ENCODE assay signal across 20 cellular contexts in the genomic region with DNA sequence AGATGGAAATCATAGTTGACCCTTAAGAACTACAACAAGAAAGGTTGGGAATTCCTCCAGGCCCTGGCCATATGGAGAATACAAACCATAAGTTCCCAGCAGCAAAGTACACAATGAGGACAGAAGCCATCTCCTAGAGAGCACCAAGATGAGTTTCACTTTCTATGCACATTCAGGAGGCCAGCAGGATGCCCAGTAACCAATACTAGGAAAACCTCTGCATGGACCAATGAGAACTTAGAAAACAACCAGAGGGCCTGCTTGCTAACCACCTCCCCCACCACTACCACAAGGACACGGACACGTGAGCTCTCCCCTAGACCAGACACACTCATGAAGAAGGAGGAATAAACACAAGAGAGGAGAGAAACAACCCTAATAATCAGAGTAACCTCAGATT. TPM values are rescaled to one million over a fixed set of nuclear protein-coding genes. Genes with fewer than 3 reads are reported as not detected.
DNase-seq lines count a peak whose midpoint lies in the region; ATAC-seq and TF ChIP-seq lines count a peak whose summit lies in the region.
"Had no signal": no experiment of that assay in that cellular context is flagged by ENCODE, and none has a peak within 500 bp of the region (broad histone marks: within the 10 kb centered on the region; RNA-seq: fewer than 3 reads in every experiment).

No MANE protein-coding gene starts in this region.

- no peak overlapping the region for H3K4me3 Mint-ChIP-seq in MCF 10A (ENCODE audit: unreplicated experiment)
- H3K4me3 Mint-ChIP-seq in activated T-helper 1 cell treated with anti-CD3 and anti-CD28 coated beads, Interleukin-12 subunit alpha, Interleukin-12 subunit beta, Interleukin-2, Interleukin-4 antibody, amounts not matched to agents 30 ng/mL and 10 ng/mL and 1 ng/mL, durations not matched to agents 14 hours and 24 hours and 36 hours = no peak overlapping the region
- H3K4me3 Mint-ChIP-seq: activated CD4-positive, alpha-beta memory T cell treated with anti-CD3 and anti-CD28 coated beads for 36 hours; nephron; stimulated activated effector memory CD8-positive, alpha-beta T cell treated with anti-CD3 and anti-CD28 coated beads, Interleukin-12 subunit alpha, Interleukin-12 subunit beta, amount 100 ng/mL, for 72 hours had no signal

- H3K9ac ChIP-seq in skeletal muscle satellite cell (ENCODE audit: low read depth, low read length) = no peak overlapping the region
- H3K9ac ChIP-seq: SK-N-SH had no signal

- peaks cover 47% of the 10 kb centered on the region for H3K4me1 Mint-ChIP-seq in MCF 10A (ENCODE audit: insufficient read depth, unreplicated experiment)
- peaks cover 12% of the 10 kb centered on the region for H3K4me1 Mint-ChIP-seq in activated T-helper 1 cell treated with anti-CD3 and anti-CD28 coated beads, Interleukin-12 subunit alpha, Interleukin-12 subunit beta, Interleukin-2, Interleukin-4 antibody, amounts not matched to agents 30 ng/mL and 10 ng/mL and 1 ng/mL, durations not matched to agents 14 hours and 24 hours and 36 hours (ENCODE audit: low read depth)

- H3K27me3 ChIP-seq in breast epithelium = no peaks in the 10 kb centered on the region
- no peaks in the 10 kb centered on the region for H3K27me3 ChIP-seq in skeletal muscle satellite cell (ENCODE audit: control insufficient read depth, insufficient read depth, low read length)

- BruUV-seq in MCF 10A (replicated peaks; lab: Mats Ljungman, UMichigan) = no TSS peak

- no peak for TF ChIP-seq POLR2A in breast epithelium (IDR thresholded peaks at IDR 0.05)

- TF ChIP-seq CTCF in MCF 10A (IDR thresholded peaks at IDR 0.05; ENCODE audit: unreplicated experiment) (no peak), breast epithelium (IDR thresholded peaks at IDR 0.05) (no peak)

- H3K27ac ChIP-seq in breast epithelium = no peak overlapping the region
- H3K27ac ChIP-seq: A549, epithelial cell of prostate had no signal

- no peaks in the 10 kb centered on the region for H3K9me3 ChIP-seq in breast epithelium
- no peaks in the 10 kb centered on the region for H3K9me3 ChIP-seq in skeletal muscle satellite cell (replicated peaks; ENCODE audit: low read length)
- H3K9me3 ChIP-seq: A549, SK-N-SH had no signal

- CTCF ChIA-PET in MCF 10A (lab: Yijun Ruan, JAX) = no interaction called here

- POLR2A ChIA-PET in MCF 10A (lab: Yijun Ruan, JAX) = interaction anchor here (0.9 to 4.1 kb wide), 5 partner anchors 9 to 705 kb away, joined by 3 to 25 read pairs (median 5); a partner anchor contains a TSS

- DNase-seq in MCF 10A (ENCODE audit: unreplicated experiment) (no peak), breast epithelium (ENCODE audit: low spot score in 2 of 2) (no peak), amniotic epithelial cell (ENCODE audit: low read depth) (peak; percentile 64), left lobe of liver (ENCODE audit: low spot score) (no peak), NK-92 (lab: John Stamatoyannopoulos, UW; ENCODE audit: unreplicated experiment) (no peak), NCI-H2107 (lab: John Stamatoyannopoulos, UW) (no peak)
- no peak for DNase-seq in activated T-helper 1 cell treated with anti-CD3 and anti-CD28 coated beads, Interleukin-12 subunit alpha, Interleukin-12 subunit beta, Interleukin-2, Interleukin-4 antibody, amounts not matched to agents 30 ng/mL and 10 ng/mL and 1 ng/mL, durations not matched to agents 14 hours and 24 hours and 36 hours (ENCODE audit: low spot score)
- DNase-seq: activated CD4-positive, alpha-beta memory T cell treated with anti-CD3 and anti-CD28 coated beads for 36 hours; activated T-cell treated with anti-CD3 and anti-CD28 coated beads for 4 hours; NCI-H1436; NCI-H510A treated with DMSO at 0.1 percent for 48 hours; posterior cingulate gyrus; SK-N-SH; stimulated activated CD4-positive, alpha-beta T cell treated with anti-CD3 and anti-CD28 coated beads, Interleukin-1b, Interleukin-23, amount 100 ng/mL, for 48 hours; T-helper 9 cell had no signal

- intact Hi-C loops in MCF 10A (cut with micrococcal nuclease) = no loop called here
- intact Hi-C loops in breast epithelium (cut with DNase I; ENCODE audit: low total_unique reads) = no loop called here
- intact Hi-C loops in activated T-helper 1 cell treated with anti-CD3 and anti-CD28 coated beads, Interleukin-12 subunit alpha, Interleukin-12 subunit beta, Interleukin-2, Interleukin-4 antibody, amounts not matched to agents 30 ng/mL and 10 ng/mL and 1 ng/mL, durations not matched to agents 14 hours and 24 hours and 36 hours (cut with micrococcal nuclease) = no loop called here

- peak overlapping the region; percentile 1 for H3K4me2 ChIP-seq in skeletal muscle satellite cell (ENCODE audit: low read length)
- H3K4me2 ChIP-seq: A549, SK-N-SH had no signal

- no peak overlapping the region for H3K4me3 ChIP-seq in breast epithelium
- H3K4me3 ChIP-seq in skeletal muscle satellite cell (ENCODE audit: low read length) = no peak overlapping the region
- H3K4me3 ChIP-seq: A549 had no signal

- no peaks in the 10 kb centered on the region for H3K27me3 Mint-ChIP-seq in MCF 10A (ENCODE audit: insufficient read depth, unreplicated experiment)
- H3K27me3 Mint-ChIP-seq in activated T-helper 1 cell treated with anti-CD3 and anti-CD28 coated beads, Interleukin-12 subunit alpha, Interleukin-12 subunit beta, Interleukin-2, Interleukin-4 antibody, amounts not matched to agents 30 ng/mL and 10 ng/mL and 1 ng/mL, durations not matched to agents 14 hours and 24 hours and 36 hours (ENCODE audit: insufficient read depth) = peaks cover 13% of the 10 kb centered on the region

- ATAC-seq in left lobe of liver = peak; percentile 16
- ATAC-seq: A549 had no signal

- H3K36me3 Mint-ChIP-seq in MCF 10A (ENCODE audit: insufficient read depth, unreplicated experiment) = no peaks in the 10 kb centered on the region
- no peaks in the 10 kb centered on the region for H3K36me3 Mint-ChIP-seq in activated T-helper 1 cell treated with anti-CD3 and anti-CD28 coated beads, Interleukin-12 subunit alpha, Interleukin-12 subunit beta, Interleukin-2, Interleukin-4 antibody, amounts not matched to agents 30 ng/mL and 10 ng/mL and 1 ng/mL, durations not matched to agents 14 hours and 24 hours and 36 hours (ENCODE audit: low read depth)
- H3K36me3 Mint-ChIP-seq: activated CD4-positive, alpha-beta memory T cell treated with anti-CD3 and anti-CD28 coated beads for 36 hours; stimulated activated effector memory CD8-positive, alpha-beta T cell treated with anti-CD3 and anti-CD28 coated beads, Interleukin-12 subunit alpha, Interleukin-12 subunit beta, amount 100 ng/mL, for 72 hours had no signal

- no peaks in the 10 kb centered on the region for H3K9me3 Mint-ChIP-seq in MCF 10A (ENCODE audit: unreplicated experiment)
- no peaks in the 10 kb centered on the region for H3K9me3 Mint-ChIP-seq in activated T-helper 1 cell treated with anti-CD3 and anti-CD28 coated beads, Interleukin-12 subunit alpha, Interleukin-12 subunit beta, Interleukin-2, Interleukin-4 antibody, amounts not matched to agents 30 ng/mL and 10 ng/mL and 1 ng/mL, durations not matched to agents 14 hours and 24 hours and 36 hours
- H3K9me3 Mint-ChIP-seq: activated CD4-positive, alpha-beta memory T cell treated with anti-CD3 and anti-CD28 coated beads for 36 hours; nephron; stimulated activated effector memory CD8-positive, alpha-beta T cell treated with anti-CD3 and anti-CD28 coated beads, Interleukin-12 subunit alpha, Interleukin-12 subunit beta, amount 100 ng/mL, for 72 hours had no signal

- peak overlapping the region; percentile 96 for H3K27ac Mint-ChIP-seq in MCF 10A (ENCODE audit: low read depth, unreplicated experiment)
- H3K27ac Mint-ChIP-seq in activated T-helper 1 cell treated with anti-CD3 and anti-CD28 coated beads, Interleukin-12 subunit alpha, Interleukin-12 subunit beta, Interleukin-2, Interleukin-4 antibody, amounts not matched to agents 30 ng/mL and 10 ng/mL and 1 ng/mL, durations not matched to agents 14 hours and 24 hours and 36 hours = no peak overlapping the region
- H3K27ac Mint-ChIP-seq: activated CD4-positive, alpha-beta memory T cell treated with anti-CD3 and anti-CD28 coated beads for 36 hours; nephron; stimulated activated effector memory CD8-positive, alpha-beta T cell treated with anti-CD3 and anti-CD28 coated beads, Interleukin-12 subunit alpha, Interleukin-12 subunit beta, amount 100 ng/mL, for 72 hours had no signal

- H3K36me3 ChIP-seq in breast epithelium = no peaks in the 10 kb centered on the region
- no peaks in the 10 kb centered on the region for H3K36me3 ChIP-seq in skeletal muscle satellite cell (ENCODE audit: insufficient read depth, low read length)

- H3K4me1 ChIP-seq in breast epithelium (no peaks in the 10 kb centered on the region), skeletal muscle satellite cell (ENCODE audit: control insufficient read depth, insufficient read depth, low read length) (peaks cover 55% of the 10 kb centered on the region)

RNA-seq across cellular contexts. Expression of a gene that starts 56.3 kb away (rescaled TPM):
- 11.2 and 12.8 TPM in 2 replicates for total RNA-seq in MCF 10A (2022)
- total RNA-seq in breast epithelium = 10 to 100 TPM; 13.8 to 19.7 (median 16.0) TPM
- total RNA-seq in left lobe of liver = 3.8 TPM
- 17.9 and 20.3 TPM in 2 replicates for total RNA-seq in skeletal muscle satellite cell (2012; rRNA removed)
- 8.7 TPM in 2 replicates for total RNA-seq in activated T-helper 1 cell treated with anti-CD3 and anti-CD28 coated beads, Interleukin-12 subunit alpha, Interleukin-12 subunit beta, Interleukin-2, Interleukin-4 antibody, amounts not matched to agents 30 ng/mL and 10 ng/mL and 1 ng/mL, durations not matched to agents 14 hours and 24 hours and 36 hours
